14 cellular contexts compared by ENCODE assay signal in genomic region chr5:88159591-88159990, GRCh38.
DNase-seq lines count a peak whose midpoint lies in the region; ATAC-seq and TF ChIP-seq lines count a peak whose summit lies in the region.
"Had no signal": no experiment of that assay in that cellular context is flagged by ENCODE, and none has a peak within 500 bp of the region (broad histone marks: within the 10 kb centered on the region; RNA-seq: fewer than 3 reads in every experiment).

No MANE protein-coding gene starts in this region.

- DNase-seq in globus pallidus (ENCODE audit: low spot score): peak; percentile 79
- DNase-seq in medulla oblongata (ENCODE audit: extremely low spot score): peak; percentile 79
- peak in 24 of 49 donors; percentile 6 to 68 (median 16) for DNase-seq in substantia nigra (lab: John Stamatoyannopoulos, UW)
- no peak for DNase-seq in OCI-M1 (lab: John Stamatoyannopoulos, UW)
- no peak for DNase-seq in osteocyte (ENCODE audit: extremely low spot score, unreplicated experiment)
- no peak for DNase-seq in chondrocyte (ENCODE audit: low spot score)
- DNase-seq: ACHN; Caco-2; CD4-positive, alpha-beta T cell; HCEC 1CT had no signal

- H3K4me3 Mint-ChIP-seq in osteocyte (ENCODE audit: unreplicated experiment) (no peak overlapping the region), chondrocyte (ENCODE audit: unreplicated experiment) (no peak overlapping the region)
- H3K4me3 Mint-ChIP-seq: CD4-positive, alpha-beta T cell; GM23338 had no signal

- H3K9me3 Mint-ChIP-seq in osteocyte (ENCODE audit: unreplicated experiment): peaks cover 3% of the 10 kb centered on the region
- H3K9me3 Mint-ChIP-seq in chondrocyte (ENCODE audit: low read depth): peaks cover 3% of the 10 kb centered on the region
- H3K9me3 Mint-ChIP-seq: CD4-positive, alpha-beta T cell; GM23338 had no signal

- TF ChIP-seq CTCF in osteocyte (IDR thresholded peaks at IDR 0.05) (no peak), chondrocyte (IDR thresholded peaks at IDR 0.05) (no peak)

- ATAC-seq in HG03460 (IDR thresholded peaks at IDR 0.05; ENCODE audit: unreplicated experiment): no peak
- ATAC-seq: GM23338 had no signal

- no peaks in the 10 kb centered on the region for H3K36me3 Mint-ChIP-seq in osteocyte (ENCODE audit: unreplicated experiment)
- H3K36me3 Mint-ChIP-seq in chondrocyte (ENCODE audit: low read depth): no peaks in the 10 kb centered on the region

- H3K27ac Mint-ChIP-seq in osteocyte (ENCODE audit: unreplicated experiment) (no peak overlapping the region), chondrocyte (ENCODE audit: unreplicated experiment) (no peak overlapping the region)
- H3K27ac Mint-ChIP-seq: CD4-positive, alpha-beta T cell; GM23338 had no signal

- H3K4me1 Mint-ChIP-seq in osteocyte (ENCODE audit: unreplicated experiment) (no peaks in the 10 kb centered on the region), chondrocyte (ENCODE audit: low read depth) (no peaks in the 10 kb centered on the region)
- H3K4me1 Mint-ChIP-seq: GM23338 had no signal

- H3K27me3 Mint-ChIP-seq in osteocyte (ENCODE audit: unreplicated experiment) (peaks cover 16% of the 10 kb centered on the region), chondrocyte (ENCODE audit: low read depth) (peaks cover 14% of the 10 kb centered on the region)

- H3K27ac ChIP-seq in substantia nigra (ENCODE audit: low read depth, low read length, poor library complexity, severe bottlenecking): peak overlapping the region; percentile 67
- H3K27ac ChIP-seq: C4-2B, HL-60 had no signal

Comparison
In these comparisons a context has a peak if more than half of its experiments do, and no peak if none do; other contexts are left out.
1. DNase-seq: peak in globus pallidus (single experiment) and medulla oblongata (single experiment); none in OCI-M1 (single experiment), osteocyte (single experiment) and chondrocyte (single experiment).